In the genomic region with DNA sequence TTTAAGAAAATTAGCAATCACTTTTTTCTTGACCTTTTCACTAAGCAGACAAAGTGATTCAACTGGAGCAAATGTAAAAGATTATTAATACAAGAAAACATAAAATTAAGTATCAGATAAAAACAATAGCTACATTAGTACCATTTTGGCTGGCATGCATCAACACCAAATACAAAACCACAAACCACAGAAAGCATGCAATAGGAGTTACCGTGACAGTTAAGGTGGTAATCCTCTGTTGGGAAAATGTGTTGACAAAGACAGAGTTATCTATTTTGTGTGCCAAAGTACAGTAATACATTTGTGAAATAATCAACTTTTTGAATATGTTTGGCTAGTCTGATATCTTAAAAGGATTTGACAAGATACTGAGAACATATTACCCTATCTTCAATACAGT, we compare ENCODE assay signal across 23 cellular contexts.
"Had no signal": no experiment of that assay in that cellular context is flagged by ENCODE, and none has a peak within 500 bp of the region (broad histone marks: within the 10 kb centered on the region; RNA-seq: fewer than 3 reads in every experiment).

No MANE protein-coding gene starts in this region.

- H3K27ac ChIP-seq: hepatocyte, left lung, ovary, prostate gland, spleen, thoracic aorta had no signal

- DNase-seq: activated CD4-positive, alpha-beta memory T cell treated with anti-CD3 and anti-CD28 coated beads, Interleukin-2, amount 10 ng/mL, durations not matched to agents 7 days and 5 days; activated CD4-positive, alpha-beta T cell treated with anti-CD3 and anti-CD28 coated beads, Interleukin-2, amount 10 ng/mL, durations not matched to agents 24 days and 14 days; activated effector memory CD4-positive, alpha-beta T cell treated with anti-CD3 and anti-CD28 coated beads, Interleukin-2, amount 50 U/mL, for 16 hours; activated naive CD4-positive, alpha-beta T cell treated with anti-CD3 and anti-CD28 coated beads, Interleukin-2, amount 50 U/mL, for 16 hours; activated naive CD8-positive, alpha-beta T cell treated with anti-CD3 and anti-CD28 coated beads, Interleukin-2, amount 50 U/mL, for 24 hours; activated T-cell treated with anti-CD3 and anti-CD28 coated beads for 4 hours; effector CD4-positive, alpha-beta T cell; glutamatergic neuron; immature natural killer cell; kidney glomerular epithelial cell; left lung; natural killer cell; ovary; spleen; stimulated activated CD4-positive, alpha-beta T cell treated with anti-CD3 and anti-CD28 coated beads, Interleukin-4, amount 100 ng/mL, for 24 hours; stimulated activated naive CD4-positive, alpha-beta T cell treated with Interleukin-2 at 50 U/mL for 16 hours had no signal

- H3K79me2 ChIP-seq: hepatocyte had no signal

- H3K27ac Mint-ChIP-seq: activated CD4-positive, alpha-beta memory T cell treated with anti-CD3 and anti-CD28 coated beads, Interleukin-2, amount 10 ng/mL, durations not matched to agents 7 days and 5 days; activated CD4-positive, alpha-beta T cell treated with anti-CD3 and anti-CD28 coated beads, Interleukin-2, amount 10 ng/mL, durations not matched to agents 24 days and 14 days; activated naive CD8-positive, alpha-beta T cell treated with anti-CD3 and anti-CD28 coated beads, Interleukin-2, amount 50 U/mL, for 24 hours; dendritic cell treated with granulocyte-macrophage colony-stimulating factor and Interleukin-4, amounts not matched to agents 40 ng/mL and 50 ng/mL, for 4 days; immature natural killer cell; natural killer cell; type B pancreatic cell had no signal

- H3K4me1 ChIP-seq: left lung, prostate gland, spleen had no signal

- H3K4me3 Mint-ChIP-seq: activated CD4-positive, alpha-beta memory T cell treated with anti-CD3 and anti-CD28 coated beads, Interleukin-2, amount 10 ng/mL, durations not matched to agents 7 days and 5 days; activated CD4-positive, alpha-beta T cell treated with anti-CD3 and anti-CD28 coated beads, Interleukin-2, amount 10 ng/mL, durations not matched to agents 24 days and 14 days; activated naive CD8-positive, alpha-beta T cell treated with anti-CD3 and anti-CD28 coated beads, Interleukin-2, amount 50 U/mL, for 24 hours; dendritic cell treated with granulocyte-macrophage colony-stimulating factor and Interleukin-4, amounts not matched to agents 40 ng/mL and 50 ng/mL, for 4 days; immature natural killer cell; natural killer cell; type B pancreatic cell had no signal

- H3K27me3 ChIP-seq: hepatocyte, left lung, ovary, spleen had no signal

- H3K27me3 Mint-ChIP-seq: activated CD4-positive, alpha-beta T cell treated with anti-CD3 and anti-CD28 coated beads, Interleukin-2, amount 10 ng/mL, durations not matched to agents 24 days and 14 days; activated naive CD8-positive, alpha-beta T cell treated with anti-CD3 and anti-CD28 coated beads, Interleukin-2, amount 50 U/mL, for 24 hours; dendritic cell treated with granulocyte-macrophage colony-stimulating factor and Interleukin-4, amounts not matched to agents 40 ng/mL and 50 ng/mL, for 4 days; type B pancreatic cell had no signal

- H3K9me3 ChIP-seq: left lung, ovary, prostate gland, spleen, thoracic aorta had no signal

- H3K4me1 Mint-ChIP-seq: immature natural killer cell, natural killer cell had no signal

- ATAC-seq: activated naive CD8-positive, alpha-beta T cell treated with anti-CD3 and anti-CD28 coated beads, Interleukin-2, amount 50 U/mL, for 24 hours; esophagus mucosa; left lung; natural killer cell had no signal

- H2AFZ ChIP-seq: hepatocyte had no signal

- H3K9me3 Mint-ChIP-seq: activated CD4-positive, alpha-beta memory T cell treated with anti-CD3 and anti-CD28 coated beads, Interleukin-2, amount 10 ng/mL, durations not matched to agents 7 days and 5 days; activated naive CD8-positive, alpha-beta T cell treated with anti-CD3 and anti-CD28 coated beads, Interleukin-2, amount 50 U/mL, for 24 hours; dendritic cell treated with granulocyte-macrophage colony-stimulating factor and Interleukin-4, amounts not matched to agents 40 ng/mL and 50 ng/mL, for 4 days; immature natural killer cell; natural killer cell; type B pancreatic cell had no signal

- H3K36me3 ChIP-seq: left lung, ovary, prostate gland, spleen, thoracic aorta had no signal

- H3K4me2 ChIP-seq: hepatocyte had no signal

- H3K36me3 Mint-ChIP-seq: immature natural killer cell, natural killer cell, type B pancreatic cell had no signal

- H3K4me3 ChIP-seq: hepatocyte, left lung, lung, ovary, prostate gland, spleen, thoracic aorta had no signal
